ENCODE assay signal across 19 cellular contexts in the genomic region with DNA sequence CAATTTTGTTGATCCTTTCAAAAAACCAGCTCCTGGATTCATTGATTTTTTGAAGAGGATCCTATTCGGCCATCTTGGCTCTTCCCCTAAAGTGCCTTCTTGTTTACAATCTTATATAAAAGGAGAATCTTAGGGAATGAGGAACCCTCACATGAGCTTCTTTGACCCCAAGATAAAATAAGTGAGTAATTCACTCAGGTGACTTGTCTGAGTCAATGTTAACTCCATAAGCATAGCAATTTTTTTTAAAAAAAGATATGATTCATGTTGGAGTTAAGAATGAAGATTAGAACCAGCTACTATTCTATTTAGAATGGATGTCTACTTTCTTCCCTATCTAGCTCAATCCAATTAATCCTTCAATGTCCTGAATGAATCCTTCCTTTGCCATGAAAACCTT. TPM values are rescaled to one million over a fixed set of nuclear protein-coding genes. Genes with fewer than 3 reads are reported as not detected.
DNase-seq lines count a peak whose midpoint lies in the region; ATAC-seq, FAIRE-seq and TF ChIP-seq lines count a peak whose summit lies in the region.
"Had no signal": no experiment of that assay in that cellular context is flagged by ENCODE, and none has a peak within 500 bp of the region (broad histone marks: within the 10 kb centered on the region; RNA-seq: fewer than 3 reads in every experiment).

No MANE protein-coding gene starts in this region.

- H3K4me3 ChIP-seq in bronchial epithelial cell (ENCODE audit: low read depth, low read length) (no peak overlapping the region), fibroblast of the aortic adventitia (ENCODE audit: low read depth, low read length) (no peak overlapping the region), WERI-Rb-1 (ENCODE audit: low read depth, low read length) (no peak overlapping the region)
- H3K4me3 ChIP-seq: GM12878 had no signal

- TF ChIP-seq CTCF in bronchial epithelial cell (IDR thresholded peaks at IDR 0.05; ENCODE audit: insufficient read depth, low read length, severe bottlenecking) (no peak), fibroblast of the aortic adventitia (IDR thresholded peaks at IDR 0.05; ENCODE audit: insufficient read depth, low read length) (no peak), WERI-Rb-1 (IDR thresholded peaks at IDR 0.05; ENCODE audit: low read depth, low read length) (no peak)

- ATAC-seq in GM21723 (IDR thresholded peaks at IDR 0.05; ENCODE audit: unreplicated experiment): no peak
- no peak for ATAC-seq in HG02840 (IDR thresholded peaks at IDR 0.05; ENCODE audit: low FRiP score, unreplicated experiment)
- ATAC-seq: GM12878 had no signal

- no peaks in the 10 kb centered on the region for H3K9me3 ChIP-seq in WERI-Rb-1 (ENCODE audit: severe bottlenecking)

- no peak overlapping the region for H3K27ac ChIP-seq in WERI-Rb-1
- H3K27ac ChIP-seq: BLaER1 treated with 17β-estradiol and CSF1 and Interleukin-3, amounts not matched to agents 10 nM and 100 nM; HL-60 had no signal

- no peaks in the 10 kb centered on the region for H3K36me3 ChIP-seq in bronchial epithelial cell (ENCODE audit: control insufficient read depth, insufficient read depth, low read length)
- no peaks in the 10 kb centered on the region for H3K36me3 ChIP-seq in WERI-Rb-1

- peak; percentile 13 for DNase-seq in ELR (ENCODE audit: low read depth)
- peak; percentile 54 for DNase-seq in NCI-H226
- peak; percentile 54 for DNase-seq in bronchial epithelial cell (ENCODE audit: low read depth)
- DNase-seq in fibroblast of the aortic adventitia (ENCODE audit: low read depth): peak; percentile 6
- no peak for DNase-seq in WERI-Rb-1
- DNase-seq in GM19240 (ENCODE audit: insufficient read length, low spot score): no peak
- DNase-seq: 8988T; AML-193; CD4-positive, CD25-positive, alpha-beta regulatory T cell; DMS53; GOT3; H9; HFFc6 had no signal

- FAIRE-seq in bronchial epithelial cell (lab: Jason Lieb, UNC): no peak
- FAIRE-seq: GM12878, GM18507 had no signal

- H3K27me3 ChIP-seq in bronchial epithelial cell (ENCODE audit: control insufficient read depth, insufficient read depth, low read length): no peaks in the 10 kb centered on the region
- no peaks in the 10 kb centered on the region for H3K27me3 ChIP-seq in WERI-Rb-1 (ENCODE audit: insufficient read depth, low read depth, severe bottlenecking)
- H3K27me3 ChIP-seq: BLaER1 treated with 17β-estradiol and CSF1 and Interleukin-3, amounts not matched to agents 10 nM and 100 nM had no signal

RNA-seq across cellular contexts. Expression of gene WASF1, which starts 21.0 kb away (rescaled TPM):
- total RNA-seq in bronchial epithelial cell (5.4 and 7.1 TPM in 2 replicates), fibroblast of the aortic adventitia (ENCODE audit: low replicate concordance) (11.7 and 20.1 TPM in 2 replicates)

RNA-seq across cellular contexts. Expression of gene CDC40, which starts 21.7 kb away (rescaled TPM):
- total RNA-seq in bronchial epithelial cell (10.5 and 11.1 TPM in 2 replicates), fibroblast of the aortic adventitia (ENCODE audit: low replicate concordance) (21.8 and 32.3 TPM in 2 replicates)

Comparison
In these comparisons a context has a peak if more than half of its experiments do, and no peak if none do; other contexts are left out.
1. DNase-seq: peak in ELR (single experiment), NCI-H226 (single experiment), bronchial epithelial cell (single experiment) and fibroblast of the aortic adventitia (single experiment); none in WERI-Rb-1 (single experiment) and GM19240 (single experiment).